1 cellular context compared by ENCODE assay signal in genomic region chr19:40864739-40865496, GRCh38.
TF ChIP-seq lines count a peak whose summit lies in the region.

No MANE protein-coding gene starts in this region.

TF ChIP-seq in HEK293, 187 proteins besides CTCF, POLR2A, EP300 and RAD21 (continued from another document):
- TF ChIP-seq PRDM10 (tag by site-specific recombination; IDR thresholded peaks at IDR 0.05) (peak; percentile 69), ZBTB20 (tag by site-specific recombination; IDR thresholded peaks at IDR 0.05) (peak; percentile 31; the same call in 1 of the 2 replicates), ZBTB48 (tag by site-specific recombination; IDR thresholded peaks at IDR 0.05) (peak; percentile 54; the same call in 1 of the 2 replicates), TSHZ1 (tag by site-specific recombination; IDR thresholded peaks at IDR 0.05; ENCODE audit: borderline replicate concordance) (peak; percentile 42; the same call in 1 of the 2 replicates), ZBTB17 (tag by site-specific recombination; IDR thresholded peaks at IDR 0.05) (peak; percentile 60; the same call in 1 of the 2 replicates), FEZF1 (tag by site-specific recombination; IDR thresholded peaks at IDR 0.05) (peak; percentile 54; the same call in 1 of the 2 replicates), ZFP69B (tag by site-specific recombination; IDR thresholded peaks at IDR 0.05) (0 out of 2 replicates have a peak, but pooled peaks have one; percentile 33), OVOL3 (tag by site-specific recombination; IDR thresholded peaks at IDR 0.05) (0 out of 2 replicates have a peak, but pooled peaks have one; percentile 61), ZBTB21 (tag by site-specific recombination; IDR thresholded peaks at IDR 0.05) (peak; percentile 90)
